ENCODE assay signal across 8 cellular contexts in the genomic region with DNA sequence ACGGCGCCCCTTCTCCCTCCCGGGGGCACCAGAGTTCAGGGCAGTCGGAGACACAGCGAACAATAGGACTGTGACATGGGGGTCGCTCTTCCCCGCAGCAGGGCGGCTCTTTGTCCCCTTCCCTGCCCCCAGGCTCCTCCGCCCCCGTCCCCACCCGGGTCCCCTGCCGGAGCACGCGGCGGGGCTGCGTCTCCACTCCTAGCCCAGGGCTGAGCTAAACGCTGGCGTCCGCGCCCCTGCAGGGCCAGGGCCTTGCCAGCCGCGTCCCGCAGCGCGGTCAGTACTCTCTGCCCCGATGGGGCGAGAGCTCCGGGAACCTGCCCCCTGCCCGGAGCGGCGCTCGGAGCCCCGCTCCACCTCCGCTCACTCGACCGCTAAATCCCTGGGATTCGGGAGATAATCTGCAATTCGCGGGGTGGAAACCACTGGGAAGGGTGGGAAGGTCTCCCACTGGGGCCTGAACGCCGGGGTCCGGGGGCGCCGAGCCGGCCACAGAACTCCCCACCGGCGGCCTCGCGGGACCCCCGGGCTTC. TPM values are rescaled to one million over a fixed set of nuclear protein-coding genes. Genes with fewer than 3 reads are reported as not detected.
DNase-seq lines count a peak whose midpoint lies in the region; ATAC-seq and TF ChIP-seq lines count a peak whose summit lies in the region.

No MANE protein-coding gene starts in this region.

- peak; percentile 3 for ATAC-seq in HG03060 (IDR thresholded peaks at IDR 0.05; ENCODE audit: low read depth, unreplicated experiment)
- ATAC-seq in mucosa of descending colon: peak; percentile 44
- no peak for ATAC-seq in GM18858 (IDR thresholded peaks at IDR 0.05; ENCODE audit: unreplicated experiment)

- no peaks in the 10 kb centered on the region for H3K9me3 ChIP-seq in effector memory CD4-positive, alpha-beta T cell (ENCODE audit: control insufficient read depth, low read length)
- H3K9me3 ChIP-seq in mucosa of descending colon (no peaks in the 10 kb centered on the region), vagina (no peaks in the 10 kb centered on the region)

- no peaks in the 10 kb centered on the region for H3K27me3 ChIP-seq in effector memory CD4-positive, alpha-beta T cell (replicated peaks; ENCODE audit: control insufficient read depth, insufficient read depth, low read length, poor library complexity, severe bottlenecking)
- no peaks in the 10 kb centered on the region for H3K27me3 ChIP-seq in vagina

- peak; percentile 36 for DNase-seq in stimulated activated CD4-positive, alpha-beta T cell treated with anti-CD3 and anti-CD28 coated beads, Interleukin-12 subunit alpha, Interleukin-12 subunit beta, amount 100 ng/mL, for 4 hours
- DNase-seq in stimulated activated CD4-positive, alpha-beta T cell treated with anti-CD3 and anti-CD28 coated beads, Interleukin-1b, Interleukin-23, amount 100 ng/mL, for 48 hours: no peak
- DNase-seq in SW480 (ENCODE audit: low spot score) (peak; percentile 65), mucosa of descending colon (peak in 2 of 3 donors; percentile 39 to 75), vagina (ENCODE audit: extremely low spot score in 2 of 2) (no peak)
- no peak for DNase-seq in effector memory CD4-positive, alpha-beta T cell

- peak overlapping the region; percentile 98 for H3K4me3 ChIP-seq in effector memory CD4-positive, alpha-beta T cell (ENCODE audit: insufficient read depth, low read depth, low read length, poor library complexity, severe bottlenecking)
- H3K4me3 ChIP-seq in mucosa of descending colon: peak overlapping the region; percentile 42
- H3K4me3 ChIP-seq in vagina: peak overlapping the region; percentile 83 to 87

- TF ChIP-seq CTCF in mucosa of descending colon (IDR thresholded peaks at IDR 0.05) (no peak), vagina (IDR thresholded peaks at IDR 0.05) (no peak)

- TF ChIP-seq POLR2A in vagina (IDR thresholded peaks at IDR 0.05): no peak

- intact Hi-C loops in mucosa of descending colon (cut with DNase I, micrococcal nuclease) (no loop called here), vagina (cut with DNase I) (loop anchor here (5.0 kb wide), 1 partner anchor 43 kb away; no protein-coding TSS in a partner anchor)

- peaks cover 15% of the 10 kb centered on the region for H3K4me1 ChIP-seq in effector memory CD4-positive, alpha-beta T cell (ENCODE audit: control insufficient read depth, insufficient read depth, low read length, poor library complexity, severe bottlenecking)
- H3K4me1 ChIP-seq in mucosa of descending colon (ENCODE audit: low read depth) (peaks cover 34% of the 10 kb centered on the region), vagina (peaks cover 52% of the 10 kb centered on the region)

- H3K27ac ChIP-seq in effector memory CD4-positive, alpha-beta T cell (ENCODE audit: insufficient read depth, low read length, poor library complexity, severe bottlenecking): peak overlapping the region; percentile 84
- peak overlapping the region; percentile 89 for H3K27ac ChIP-seq in vagina

- no peaks in the 10 kb centered on the region for H3K36me3 ChIP-seq in effector memory CD4-positive, alpha-beta T cell (ENCODE audit: control insufficient read depth, insufficient read depth, low read length)
- H3K36me3 ChIP-seq in mucosa of descending colon (ENCODE audit: low read depth) (no peaks in the 10 kb centered on the region), vagina (no peaks in the 10 kb centered on the region)

RNA-seq across cellular contexts. Expression of gene CCDC85C, which starts 0.8 kb away (rescaled TPM):
- total RNA-seq in mucosa of descending colon: 100 to 1,000 TPM in 1 of 3 donors, 10 to 100 TPM in 2; 66.2 to 102 (median 66.2) TPM
- 6.9 TPM for total RNA-seq in vagina

RNA-seq across cellular contexts. Expression of gene HHIPL1, which starts 40.1 kb away (rescaled TPM):
- total RNA-seq in mucosa of descending colon (1 to 10 TPM in 2 of 3 donors, under 1 TPM in 1; 0.26 to 3.2 (median 1.1) TPM), vagina (5.9 TPM)

Comparison
In these comparisons a context has a peak if more than half of its experiments do, and no peak if none do; other contexts are left out.
1. DNase-seq: peak in stimulated activated CD4-positive, alpha-beta T cell treated with anti-CD3 and anti-CD28 coated beads, Interleukin-12 subunit alpha, Interleukin-12 subunit beta, amount 100 ng/mL, for 4 hours (single experiment), SW480 (single experiment) and mucosa of descending colon (2 of 3); none in stimulated activated CD4-positive, alpha-beta T cell treated with anti-CD3 and anti-CD28 coated beads, Interleukin-1b, Interleukin-23, amount 100 ng/mL, for 48 hours (single experiment), effector memory CD4-positive, alpha-beta T cell (0 of 3) and vagina (0 of 2).
2. H3K4me3 ChIP-seq: peak in every context shown above with its lines; median percentile 98 in effector memory CD4-positive, alpha-beta T cell; 85 in vagina; 42 in mucosa of descending colon.